Comparison of ENCODE assay signal across 17 cellular contexts in genomic region chr6:44235269-44235668, GRCh38. TPM values are rescaled to one million over a fixed set of nuclear protein-coding genes. Genes with fewer than 3 reads are reported as not detected.
DNase-seq lines count a peak whose midpoint lies in the region; ATAC-seq and TF ChIP-seq lines count a peak whose summit lies in the region.
"Had no signal": no experiment of that assay in that cellular context is flagged by ENCODE, and none has a peak within 500 bp of the region (broad histone marks: within the 10 kb centered on the region; RNA-seq: fewer than 3 reads in every experiment).

No MANE protein-coding gene starts in this region.

- TF ChIP-seq POLR2A in gastrocnemius medialis (IDR thresholded peaks at IDR 0.05), result no peak
- TF ChIP-seq POLR2A in GM18505 (IDR thresholded peaks at IDR 0.05; ENCODE audit: borderline replicate concordance, extremely low read depth, insufficient read depth, insufficient read length), result no peak

- H3K36me3 Mint-ChIP-seq in glutamatergic neuron (ENCODE audit: unreplicated experiment), result no peaks in the 10 kb centered on the region
- H3K36me3 Mint-ChIP-seq in T-helper 17 cell (ENCODE audit: low read depth), result no peaks in the 10 kb centered on the region

- intact Hi-C loops in gastrocnemius medialis (cut with DNase I; ENCODE audit: low total_unique reads), result loop anchor here (5.0 kb wide), 1 partner anchor 128 kb away; no protein-coding TSS in a partner anchor

- H3K4me1 Mint-ChIP-seq in glutamatergic neuron (ENCODE audit: low read depth, unreplicated experiment), result peaks cover 31% of the 10 kb centered on the region
- H3K4me1 Mint-ChIP-seq in T-helper 17 cell, result peaks cover 13% of the 10 kb centered on the region

- peaks cover 7% of the 10 kb centered on the region for H3K9me3 Mint-ChIP-seq in glutamatergic neuron (ENCODE audit: unreplicated experiment)
- H3K9me3 Mint-ChIP-seq: activated T-helper 1 cell treated with anti-CD3 and anti-CD28 coated beads, Interleukin-12 subunit alpha, Interleukin-12 subunit beta, Interleukin-2, Interleukin-4 antibody, amounts not matched to agents 30 ng/mL and 10 ng/mL and 1 ng/mL, durations not matched to agents 14 hours and 24 hours and 36 hours; central memory CD8-positive, alpha-beta T cell had no signal

- H3K27me3 ChIP-seq in BE2C, result no peaks in the 10 kb centered on the region
- H3K27me3 ChIP-seq in WERI-Rb-1 (ENCODE audit: insufficient read depth, low read depth, severe bottlenecking), result no peaks in the 10 kb centered on the region
- H3K27me3 ChIP-seq in gastrocnemius medialis, result no peaks in the 10 kb centered on the region

- TF ChIP-seq CTCF in BE2C (IDR thresholded peaks at IDR 0.05; ENCODE audit: low read depth, low read length) (no peak), WERI-Rb-1 (IDR thresholded peaks at IDR 0.05; ENCODE audit: low read depth, low read length) (no peak), glutamatergic neuron (IDR thresholded peaks at IDR 0.05; ENCODE audit: partially characterized antibody, unreplicated experiment) (no peak), gastrocnemius medialis (IDR thresholded peaks at IDR 0.05 in 4 of 5, conservative IDR thresholded peaks at IDR 0.05 in 1 of 5) (no peak)

- H3K27ac Mint-ChIP-seq in glutamatergic neuron (ENCODE audit: unreplicated experiment) (peak overlapping the region; percentile 72), T-helper 17 cell (no peak overlapping the region)
- H3K27ac Mint-ChIP-seq: activated T-helper 1 cell treated with anti-CD3 and anti-CD28 coated beads, Interleukin-12 subunit alpha, Interleukin-12 subunit beta, Interleukin-2, Interleukin-4 antibody, amounts not matched to agents 30 ng/mL and 10 ng/mL and 1 ng/mL, durations not matched to agents 14 hours and 24 hours and 36 hours had no signal

- H3K4me3 ChIP-seq in BE2C (ENCODE audit: low read depth, low read length) (no peak overlapping the region), WERI-Rb-1 (ENCODE audit: low read depth, low read length) (no peak overlapping the region), gastrocnemius medialis (no peak overlapping the region)

- H3K27me3 Mint-ChIP-seq in glutamatergic neuron (ENCODE audit: unreplicated experiment) (peaks cover 13% of the 10 kb centered on the region), T-helper 17 cell (no peaks in the 10 kb centered on the region)
- H3K27me3 Mint-ChIP-seq: central memory CD8-positive, alpha-beta T cell had no signal

- H3K9me3 ChIP-seq in BE2C, result no peaks in the 10 kb centered on the region
- H3K9me3 ChIP-seq in WERI-Rb-1 (ENCODE audit: severe bottlenecking), result no peaks in the 10 kb centered on the region
- H3K9me3 ChIP-seq in gastrocnemius medialis, result no peaks in the 10 kb centered on the region
- H3K9me3 ChIP-seq in T-helper 17 cell (ENCODE audit: control insufficient read depth, low read length, poor library complexity, severe bottlenecking), result no peaks in the 10 kb centered on the region

- H3K4me1 ChIP-seq in BE2C (peaks cover 34% of the 10 kb centered on the region), gastrocnemius medialis (peaks cover 44 to 47% of the 10 kb centered on the region in 2 donors)

- DNase-seq in BE2C, result peak; percentile 52
- no peak for DNase-seq in WERI-Rb-1
- no peak for DNase-seq in glutamatergic neuron
- DNase-seq in gastrocnemius medialis, result no peak
- DNase-seq in T-helper 17 cell, result no peak
- DNase-seq in DMS79 treated with DMSO at 0.1 percent for 48 hours (lab: John Stamatoyannopoulos, UW), result no peak
- no peak for DNase-seq in SKM-1 (lab: John Stamatoyannopoulos, UW; ENCODE audit: unreplicated experiment)
- DNase-seq: activated CD4-positive, CD25-positive, alpha-beta regulatory T cell; GF-D8; MV-4-11; SIG-M5 had no signal

- H3K36me3 ChIP-seq in BE2C (peaks cover 48% of the 10 kb centered on the region), WERI-Rb-1 (peaks cover 58% of the 10 kb centered on the region), gastrocnemius medialis (peaks cover 0 to 8% of the 10 kb centered on the region in 2 donors)

- H3K27ac ChIP-seq in WERI-Rb-1 (peak overlapping the region; percentile 34), gastrocnemius medialis (peak overlapping the region; percentile 95 to 99 (median 98))

- in situ Hi-C loops in gastrocnemius medialis (cut with MboI; ENCODE audit: low sequenced_read_pairs in 4 of 4), result loop anchor here in 3 of 4 donors (5.0 to 25.0 kb wide), 3 partner anchors 60 to 123 kb away; no protein-coding TSS in a partner anchor

- ATAC-seq in gastrocnemius medialis (no peak), T-helper 17 cell (no peak), GM18505 (IDR thresholded peaks at IDR 0.05; ENCODE audit: unreplicated experiment) (no peak)

- H3K4me3 Mint-ChIP-seq in glutamatergic neuron (ENCODE audit: unreplicated experiment), result peak overlapping the region; percentile 28
- no peak overlapping the region for H3K4me3 Mint-ChIP-seq in T-helper 17 cell
- H3K4me3 Mint-ChIP-seq: activated T-helper 1 cell treated with anti-CD3 and anti-CD28 coated beads, Interleukin-12 subunit alpha, Interleukin-12 subunit beta, Interleukin-2, Interleukin-4 antibody, amounts not matched to agents 30 ng/mL and 10 ng/mL and 1 ng/mL, durations not matched to agents 14 hours and 24 hours and 36 hours; central memory CD8-positive, alpha-beta T cell had no signal

RNA-seq across cellular contexts. Expression of gene HSP90AB1, which starts 11.6 kb away (rescaled TPM):
- polyA plus RNA-seq in BE2C (2012; ENCODE audit: insufficient read depth, insufficient read length, low read depth), result 666 TPM
- total RNA-seq in glutamatergic neuron (ENCODE audit: unreplicated experiment), result 771 TPM
- 1,000 to 10,000 TPM in 2 of 4 donors, 100 to 1,000 TPM in 2; 878 to 1,576 (median 1,106) TPM for total RNA-seq in gastrocnemius medialis
- total RNA-seq in T-helper 17 cell, result 100 to 1,000 TPM; 454 to 478 TPM

RNA-seq across cellular contexts. Expression of gene SLC29A1, which starts 11.9 kb away (rescaled TPM):
- 184 TPM for polyA plus RNA-seq in BE2C (2012; ENCODE audit: insufficient read depth, insufficient read length, low read depth)
- total RNA-seq in glutamatergic neuron (ENCODE audit: unreplicated experiment) (20.0 TPM), gastrocnemius medialis (10 to 100 TPM; 18.3 to 95.5 (median 40.8) TPM), T-helper 17 cell (1 to 10 TPM; 1.4 to 3.4 TPM)

RNA-seq across cellular contexts. Expression of gene MYMX, which starts 18.5 kb away (rescaled TPM):
- 5.1 TPM for polyA plus RNA-seq in BE2C (2012; ENCODE audit: insufficient read depth, insufficient read length, low read depth)
- total RNA-seq in glutamatergic neuron (ENCODE audit: unreplicated experiment), result 0.91 TPM
- not detected for total RNA-seq in gastrocnemius medialis
- total RNA-seq in T-helper 17 cell, result not detected
- total RNA-seq: activated T-helper 1 cell treated with anti-CD3 and anti-CD28 coated beads, Interleukin-12 subunit alpha, Interleukin-12 subunit beta, Interleukin-2, Interleukin-4 antibody, amounts not matched to agents 30 ng/mL and 10 ng/mL and 1 ng/mL, durations not matched to agents 14 hours and 24 hours and 36 hours; fibroblast of villous mesenchyme; left colon had no signal
- polyA plus RNA-seq: BJ had no signal

RNA-seq across cellular contexts. Expression of gene SLC35B2, which starts 22.1 kb away (rescaled TPM):
- 111 TPM for polyA plus RNA-seq in BE2C (2012; ENCODE audit: insufficient read depth, insufficient read length, low read depth)
- total RNA-seq in glutamatergic neuron (ENCODE audit: unreplicated experiment), result 71.8 TPM
- 10 to 100 TPM; 14.9 to 35.9 (median 21.4) TPM for total RNA-seq in gastrocnemius medialis
- 10 to 100 TPM; 14.7 to 15.2 TPM for total RNA-seq in T-helper 17 cell

RNA-seq across cellular contexts. Expression of gene NFKBIE, which starts 30.1 kb away (rescaled TPM):
- 26.2 TPM for polyA plus RNA-seq in BE2C (2012; ENCODE audit: insufficient read depth, insufficient read length, low read depth)
- 15.3 TPM for total RNA-seq in glutamatergic neuron (ENCODE audit: unreplicated experiment)
- 10 to 100 TPM in 2 of 4 donors, 1 to 10 TPM in 2; 4.1 to 11.1 (median 10.0) TPM for total RNA-seq in gastrocnemius medialis
- total RNA-seq in T-helper 17 cell, result 10 to 100 TPM; 59.2 to 62.8 TPM
